1 cellular context compared by ENCODE assay signal in the genomic region with DNA sequence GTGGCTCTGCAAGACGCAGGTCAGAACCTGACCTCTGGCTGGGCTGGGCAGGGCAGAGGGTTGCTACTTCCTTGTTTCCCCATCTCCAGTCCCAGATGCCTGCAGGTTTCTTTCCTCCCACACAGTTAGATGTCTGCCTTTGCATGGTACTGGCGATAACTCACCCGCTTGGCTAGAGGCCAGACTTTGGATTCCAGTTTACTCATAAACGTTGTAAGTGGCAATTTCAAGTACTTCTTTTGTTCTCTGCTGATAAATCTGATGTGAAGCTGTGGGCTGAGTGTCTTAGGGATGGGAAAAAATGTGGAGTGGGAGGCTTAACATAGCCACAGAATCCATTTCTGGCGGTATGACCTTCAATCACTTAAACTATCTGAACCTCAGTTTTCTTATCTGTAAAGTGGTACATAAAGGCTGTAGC.
A peak's percentile ranks its signal among the peaks of the same experiment; 100 is the strongest.
TF ChIP-seq lines count a peak whose summit lies in the region.

No MANE protein-coding gene starts in this region.

TF ChIP-seq in HEK293, 187 proteins besides CTCF, POLR2A, EP300 and RAD21 (continued from another document and continues in another):
- TF ChIP-seq, protein P1, sequence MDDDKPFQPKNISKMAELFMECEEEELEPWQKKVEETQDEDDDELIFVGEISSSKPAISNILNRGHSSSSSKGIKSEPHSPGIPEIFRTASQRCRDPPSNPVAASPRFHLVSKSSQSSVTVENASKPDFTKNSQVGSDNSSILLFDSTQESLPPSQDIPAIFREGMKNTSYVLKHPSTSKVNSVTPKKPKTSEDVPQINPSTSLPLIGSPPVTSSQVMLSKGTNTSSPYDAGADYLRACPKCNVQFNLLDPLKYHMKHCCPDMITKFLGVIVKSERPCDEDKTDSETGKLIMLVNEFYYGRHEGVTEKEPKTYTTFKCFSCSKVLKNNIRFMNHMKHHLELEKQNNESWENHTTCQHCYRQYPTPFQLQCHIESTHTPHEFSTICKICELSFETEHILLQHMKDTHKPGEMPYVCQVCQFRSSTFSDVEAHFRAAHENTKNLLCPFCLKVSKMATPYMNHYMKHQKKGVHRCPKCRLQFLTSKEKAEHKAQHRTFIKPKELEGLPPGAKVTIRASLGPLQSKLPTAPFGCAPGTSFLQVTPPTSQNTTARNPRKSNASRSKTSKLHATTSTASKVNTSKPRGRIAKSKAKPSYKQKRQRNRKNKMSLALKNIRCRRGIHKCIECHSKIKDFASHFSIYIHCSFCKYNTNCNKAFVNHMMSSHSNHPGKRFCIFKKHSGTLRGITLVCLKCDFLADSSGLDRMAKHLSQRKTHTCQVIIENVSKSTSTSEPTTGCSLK (tag by site-specific recombination; IDR thresholded peaks at IDR 0.05), result no peak
- TF ChIP-seq TCF7L2 (IDR thresholded peaks at IDR 0.05; ENCODE audit: borderline replicate concordance, low read depth, low read length) (no peak), ZNF140 (tag by site-specific recombination; IDR thresholded peaks at IDR 0.05) (no peak), ZNF223 (tag by site-specific recombination; IDR thresholded peaks at IDR 0.05) (no peak), BCL11B (tag by site-specific recombination; IDR thresholded peaks at IDR 0.05; ENCODE audit: low read depth) (peak; percentile 53; the same call in 1 of the 2 replicates), ZNF202 (tag by site-specific recombination; IDR thresholded peaks at IDR 0.05; ENCODE audit: borderline replicate concordance) (no peak), PBX3 (CRISPR knock-in tag; IDR thresholded peaks at IDR 0.05) (no peak), ZNF248 (tag by site-specific recombination; IDR thresholded peaks at IDR 0.05) (no peak), ZBTB11 (tag by site-specific recombination; conservative IDR thresholded peaks at IDR 0.05; ENCODE audit: low read depth) (no peak), SALL2 (tag by site-specific recombination; IDR thresholded peaks at IDR 0.05; ENCODE audit: borderline replicate concordance) (no peak), ZNF146 (tag by site-specific recombination; IDR thresholded peaks at IDR 0.05) (no peak), ZNF138 (tag by site-specific recombination; IDR thresholded peaks at IDR 0.05; ENCODE audit: borderline replicate concordance) (no peak), BCL6B (tag by site-specific recombination; IDR thresholded peaks at IDR 0.05) (no peak), EGR2 (tag by site-specific recombination; IDR thresholded peaks at IDR 0.05; ENCODE audit: low read depth) (peak; percentile 91), ZBTB26 (tag by site-specific recombination; optimal IDR thresholded peaks at IDR 0.05) (no peak), ZIC2 (tag by site-specific recombination; IDR thresholded peaks at IDR 0.05) (peak; percentile 91), ZBTB20 (tag by site-specific recombination; IDR thresholded peaks at IDR 0.05) (no peak), KLF8 (tag by site-specific recombination; IDR thresholded peaks at IDR 0.05) (no peak; the same call in 1 of the 2 replicates), ZNF549 (tag by site-specific recombination; IDR thresholded peaks at IDR 0.05) (no peak), MZF1 (tag by site-specific recombination; IDR thresholded peaks at IDR 0.05; ENCODE audit: borderline replicate concordance) (peak; percentile 60; the same call in 1 of the 2 replicates), ZNF830 (tag by site-specific recombination; IDR thresholded peaks at IDR 0.05; ENCODE audit: low read depth) (no peak), FEZF1 (tag by site-specific recombination; IDR thresholded peaks at IDR 0.05) (peak; percentile 85), ZNF488 (tag by site-specific recombination; IDR thresholded peaks at IDR 0.05) (no peak), ZEB2 (tag by site-specific recombination; IDR thresholded peaks at IDR 0.05) (peak; percentile 80), SCRT1 (tag by site-specific recombination; IDR thresholded peaks at IDR 0.05; ENCODE audit: borderline replicate concordance) (peak; percentile 17; the same call in 1 of the 2 replicates), SCRT2 (tag by site-specific recombination; IDR thresholded peaks at IDR 0.05) (no peak), SP7 (tag by site-specific recombination; IDR thresholded peaks at IDR 0.05) (peak; percentile 94), ZNF302 (tag by site-specific recombination; IDR thresholded peaks at IDR 0.05; ENCODE audit: low read depth) (no peak), KLF9 (tag by site-specific recombination; IDR thresholded peaks at IDR 0.05; ENCODE audit: low read depth) (peak; percentile 25; the same call in 1 of the 2 replicates), ZNF292 (tag by site-specific recombination; IDR thresholded peaks at IDR 0.05; ENCODE audit: borderline replicate concordance, low read depth) (no peak), ZNF274 (IDR thresholded peaks at IDR 0.05; ENCODE audit: low read length) (no peak), ZNF274 (tag by site-specific recombination; IDR thresholded peaks at IDR 0.05; ENCODE audit: borderline replicate concordance) (no peak), ZXDB (tag by site-specific recombination; IDR thresholded peaks at IDR 0.05) (peak; percentile 81), ZNF596 (tag by site-specific recombination; IDR thresholded peaks at IDR 0.05) (no peak), ZNF701 (tag by site-specific recombination; IDR thresholded peaks at IDR 0.05) (no peak), ZNF24 (tag by site-specific recombination; IDR thresholded peaks at IDR 0.05) (peak; percentile 72), BCL11A (tag by site-specific recombination; IDR thresholded peaks at IDR 0.05; ENCODE audit: low read depth) (no peak), ZNF350 (tag by site-specific recombination; IDR thresholded peaks at IDR 0.05) (no peak)
- TF ChIP-seq, protein P2, sequence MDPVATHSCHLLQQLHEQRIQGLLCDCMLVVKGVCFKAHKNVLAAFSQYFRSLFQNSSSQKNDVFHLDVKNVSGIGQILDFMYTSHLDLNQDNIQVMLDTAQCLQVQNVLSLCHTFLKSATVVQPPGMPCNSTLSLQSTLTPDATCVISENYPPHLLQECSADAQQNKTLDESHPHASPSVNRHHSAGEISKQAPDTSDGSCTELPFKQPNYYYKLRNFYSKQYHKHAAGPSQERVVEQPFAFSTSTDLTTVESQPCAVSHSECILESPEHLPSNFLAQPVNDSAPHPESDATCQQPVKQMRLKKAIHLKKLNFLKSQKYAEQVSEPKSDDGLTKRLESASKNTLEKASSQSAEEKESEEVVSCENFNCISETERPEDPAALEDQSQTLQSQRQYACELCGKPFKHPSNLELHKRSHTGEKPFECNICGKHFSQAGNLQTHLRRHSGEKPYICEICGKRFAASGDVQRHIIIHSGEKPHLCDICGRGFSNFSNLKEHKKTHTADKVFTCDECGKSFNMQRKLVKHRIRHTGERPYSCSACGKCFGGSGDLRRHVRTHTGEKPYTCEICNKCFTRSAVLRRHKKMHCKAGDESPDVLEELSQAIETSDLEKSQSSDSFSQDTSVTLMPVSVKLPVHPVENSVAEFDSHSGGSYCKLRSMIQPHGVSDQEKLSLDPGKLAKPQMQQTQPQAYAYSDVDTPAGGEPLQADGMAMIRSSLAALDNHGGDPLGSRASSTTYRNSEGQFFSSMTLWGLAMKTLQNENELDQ (tag by site-specific recombination; IDR thresholded peaks at IDR 0.05; ENCODE audit: low read depth), result no peak
- TF ChIP-seq, protein P3, sequence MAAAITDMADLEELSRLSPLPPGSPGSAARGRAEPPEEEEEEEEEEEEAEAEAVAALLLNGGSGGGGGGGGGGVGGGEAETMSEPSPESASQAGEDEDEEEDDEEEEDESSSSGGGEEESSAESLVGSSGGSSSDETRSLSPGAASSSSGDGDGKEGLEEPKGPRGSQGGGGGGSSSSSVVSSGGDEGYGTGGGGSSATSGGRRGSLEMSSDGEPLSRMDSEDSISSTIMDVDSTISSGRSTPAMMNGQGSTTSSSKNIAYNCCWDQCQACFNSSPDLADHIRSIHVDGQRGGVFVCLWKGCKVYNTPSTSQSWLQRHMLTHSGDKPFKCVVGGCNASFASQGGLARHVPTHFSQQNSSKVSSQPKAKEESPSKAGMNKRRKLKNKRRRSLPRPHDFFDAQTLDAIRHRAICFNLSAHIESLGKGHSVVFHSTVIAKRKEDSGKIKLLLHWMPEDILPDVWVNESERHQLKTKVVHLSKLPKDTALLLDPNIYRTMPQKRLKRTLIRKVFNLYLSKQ (tag by site-specific recombination; IDR thresholded peaks at IDR 0.05; ENCODE audit: borderline replicate concordance), result no peak
